Comparison of ENCODE assay signal across 29 cellular contexts in the genomic region with DNA sequence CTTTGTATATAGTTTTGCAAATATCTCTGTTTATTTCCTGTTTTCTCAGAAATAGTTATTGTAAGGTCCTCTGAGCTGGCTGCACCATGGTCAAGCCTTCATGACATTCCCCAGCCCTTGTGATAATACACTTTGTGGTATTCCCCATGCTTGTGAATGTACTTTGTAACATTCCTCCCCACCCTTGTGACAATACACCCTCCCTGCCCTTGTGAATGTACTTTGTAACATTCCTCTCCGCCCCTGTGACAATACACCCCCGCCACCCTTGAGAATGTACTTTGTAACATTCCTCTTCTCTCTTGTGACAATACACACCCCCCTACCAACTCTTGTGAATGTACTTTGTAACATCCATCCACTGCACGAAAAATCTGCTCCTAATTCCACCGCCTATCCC.
"Had no signal": no experiment of that assay in that cellular context is flagged by ENCODE, and none has a peak within 500 bp of the region (broad histone marks: within the 10 kb centered on the region; RNA-seq: fewer than 3 reads in every experiment).

No MANE protein-coding gene starts in this region.

- FAIRE-seq: frontal cortex, kidney had no signal

- H3K4me3 Mint-ChIP-seq: activated naive CD8-positive, alpha-beta T cell treated with anti-CD3 and anti-CD28 coated beads for 36 hours; brain; immature natural killer cell; mesothelial cell of epicardium; naive thymus-derived CD8-positive, alpha-beta T cell; neural crest cell had no signal

- H3K27ac ChIP-seq: adrenal gland, cardiac muscle cell, colonic mucosa, thoracic aorta, vagina had no signal

- H3K9me3 ChIP-seq: adrenal gland, colonic mucosa, vagina had no signal

- H3K4me3 ChIP-seq: adrenal gland, cardiac muscle cell, colonic mucosa, thoracic aorta, vagina had no signal

- H3K36me3 ChIP-seq: adrenal gland, cardiac muscle cell, colonic mucosa, thoracic aorta, vagina had no signal

- H3K36me3 Mint-ChIP-seq: activated naive CD8-positive, alpha-beta T cell treated with anti-CD3 and anti-CD28 coated beads for 36 hours; brain; naive thymus-derived CD8-positive, alpha-beta T cell had no signal

- H3K4me1 ChIP-seq: adrenal gland, colonic mucosa, vagina had no signal

- H3K4me1 Mint-ChIP-seq: activated naive CD8-positive, alpha-beta T cell treated with anti-CD3 and anti-CD28 coated beads for 36 hours; immature natural killer cell; naive thymus-derived CD8-positive, alpha-beta T cell had no signal

- DNase-seq: activated CD4-positive, alpha-beta T cell treated with anti-CD3 and anti-CD28 coated beads for 4 hours; activated CD4-positive, alpha-beta T cell treated with anti-CD3 and anti-CD28 coated beads, Interleukin-2, amount 50 U/mL, for 4 hours; activated effector memory CD4-positive, alpha-beta T cell treated with Interleukin-2 at 50 U/mL for 16 hours; activated naive CD4-positive, alpha-beta T cell treated with Interleukin-2 at 50 U/mL for 16 hours; activated naive CD8-positive, alpha-beta T cell treated with anti-CD3 and anti-CD28 coated beads for 36 hours; activated T-cell treated with anti-CD3 and anti-CD28 coated beads for 4 hours; adrenal gland; aorta; cerebellar nuclear complex; colonic mucosa; effector CD8-positive, alpha-beta T cell; glutamatergic neuron; immature natural killer cell; kidney; left colon; mammary epithelial cell; naive thymus-derived CD8-positive, alpha-beta T cell; posterior cingulate gyrus; right cardiac atrium; stimulated activated CD4-positive, alpha-beta T cell treated with anti-CD3 and anti-CD28 coated beads, Interleukin-4, amount 100 ng/mL, for 1 hour; stimulated activated naive CD8-positive, alpha-beta T cell treated with anti-CD3 and anti-CD28 coated beads, Interleukin-15, Interleukin-2, amounts not matched to agents 100 U/mL and 50 U/mL, for 24 hours; trophoblast cell had no signal

- H3K27ac Mint-ChIP-seq: activated naive CD8-positive, alpha-beta T cell treated with anti-CD3 and anti-CD28 coated beads for 36 hours; brain; immature natural killer cell; mesothelial cell of epicardium; naive thymus-derived CD8-positive, alpha-beta T cell had no signal

- H3K27me3 ChIP-seq: adrenal gland, cardiac muscle cell, colonic mucosa, vagina had no signal

- ATAC-seq: left colon; naive thymus-derived CD8-positive, alpha-beta T cell; right cardiac atrium; stimulated activated naive CD8-positive, alpha-beta T cell treated with anti-CD3 and anti-CD28 coated beads, Interleukin-15, Interleukin-2, amounts not matched to agents 100 U/mL and 50 U/mL, for 24 hours had no signal

- H3K27me3 Mint-ChIP-seq: activated naive CD8-positive, alpha-beta T cell treated with anti-CD3 and anti-CD28 coated beads for 36 hours; brain; naive thymus-derived CD8-positive, alpha-beta T cell had no signal
